In the genomic region with DNA sequence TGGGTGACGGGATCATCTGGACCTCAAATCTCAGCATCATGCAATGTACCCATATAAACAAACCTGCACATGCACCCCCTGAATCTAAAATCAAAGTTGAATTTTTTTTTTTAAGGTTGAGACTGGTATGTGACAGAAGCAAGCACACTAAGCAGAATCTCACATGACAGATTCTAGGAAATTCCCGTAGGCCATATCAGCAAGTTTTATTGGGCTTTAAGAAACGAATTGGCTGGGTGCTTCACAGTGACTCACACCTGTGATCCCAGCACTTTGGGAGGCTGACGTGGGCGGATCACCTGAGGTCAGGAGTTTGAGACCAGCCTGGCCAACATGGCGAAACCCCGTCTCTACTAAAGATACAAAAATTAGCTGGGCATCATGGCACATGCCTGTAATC, we compare ENCODE assay signal across 5 cellular contexts. TPM values are rescaled to one million over a fixed set of nuclear protein-coding genes. Genes with fewer than 3 reads are reported as not detected.
"Had no signal": no experiment of that assay in that cellular context is flagged by ENCODE, and none has a peak within 500 bp of the region (broad histone marks: within the 10 kb centered on the region; RNA-seq: fewer than 3 reads in every experiment).

No MANE protein-coding gene starts in this region.

RNA-seq across cellular contexts. Expression of a gene that starts 30.7 kb away (rescaled TPM):
- total RNA-seq: K562, Right ventricle myocardium inferior, RPMI7951, SJCRH30 had no signal
- polyA plus RNA-seq: IgD-negative memory B cell, K562 had no signal
